In genomic region chr9:133351908-133352634, GRCh38 we compare ENCODE assay signal across 1 cellular context.
TF ChIP-seq lines count a peak whose summit lies in the region.

No MANE protein-coding gene starts in this region.

TF ChIP-seq in HepG2, 621 proteins besides CTCF, POLR2A, EP300 and RAD21 (continued from another document and continues in another):
- no peak for TF ChIP-seq SOX13 (IDR thresholded peaks at IDR 0.05)
- no peak for TF ChIP-seq SOX13 (CRISPR knock-in tag; conservative IDR thresholded peaks at IDR 0.05 in 1 of 2, IDR thresholded peaks at IDR 0.05 in 1 of 2)
- no peak for TF ChIP-seq ZNF552 (CRISPR knock-in tag; IDR thresholded peaks at IDR 0.05; ENCODE audit: borderline replicate concordance)
- TF ChIP-seq ZNF607 (CRISPR knock-in tag; IDR thresholded peaks at IDR 0.05; ENCODE audit: borderline replicate concordance), result no peak
- no peak for TF ChIP-seq FOXP1 (IDR thresholded peaks at IDR 0.05)
- no peak; the same call in 1 of the 2 replicates for TF ChIP-seq FOXP1 (CRISPR knock-in tag; IDR thresholded peaks at IDR 0.05)
- TF ChIP-seq ZBTB37 (CRISPR knock-in tag; IDR thresholded peaks at IDR 0.05), result no peak
- no peak for TF ChIP-seq U2AF2 (IDR thresholded peaks at IDR 0.05; ENCODE audit: low read depth, low read length)
- no peak for TF ChIP-seq MTF2 (CRISPR knock-in tag; IDR thresholded peaks at IDR 0.05; ENCODE audit: borderline replicate concordance)
- TF ChIP-seq DZIP1 (CRISPR knock-in tag; IDR thresholded peaks at IDR 0.05), result no peak
- no peak for TF ChIP-seq ZNF281 (CRISPR knock-in tag; IDR thresholded peaks at IDR 0.05; ENCODE audit: borderline replicate concordance)
- TF ChIP-seq ZBTB4 (CRISPR knock-in tag; IDR thresholded peaks at IDR 0.05; ENCODE audit: borderline replicate concordance), result peak; percentile 79; the same call in 1 of the 2 replicates
- TF ChIP-seq TFDP2 (CRISPR knock-in tag; IDR thresholded peaks at IDR 0.05), result no peak; the same call in 1 of the 2 replicates
- TF ChIP-seq TAF15 (IDR thresholded peaks at IDR 0.05; ENCODE audit: low read depth, low read length, poor library complexity, severe bottlenecking), result no peak
- TF ChIP-seq ZNF704 (CRISPR knock-in tag; IDR thresholded peaks at IDR 0.05; ENCODE audit: borderline replicate concordance), result no peak
- TF ChIP-seq ZNF616 (CRISPR knock-in tag; IDR thresholded peaks at IDR 0.05; ENCODE audit: low read depth), result no peak
- TF ChIP-seq ZNF496 (CRISPR knock-in tag; IDR thresholded peaks at IDR 0.05; ENCODE audit: insufficient replicate concordance), result no peak
- TF ChIP-seq JARID2 (CRISPR knock-in tag; IDR thresholded peaks at IDR 0.05; ENCODE audit: insufficient replicate concordance), result no peak
- TF ChIP-seq ZNF382 (CRISPR knock-in tag; IDR thresholded peaks at IDR 0.05; ENCODE audit: borderline replicate concordance), result no peak
- peak; percentile 88; the same call in 1 of the 2 replicates for TF ChIP-seq ZBTB33 (CRISPR knock-in tag; IDR thresholded peaks at IDR 0.05)
- no peak for TF ChIP-seq ZBTB8A (CRISPR knock-in tag; IDR thresholded peaks at IDR 0.05; ENCODE audit: borderline replicate concordance, low read depth)
- no peak for TF ChIP-seq ZNF432 (CRISPR knock-in tag; IDR thresholded peaks at IDR 0.05; ENCODE audit: borderline replicate concordance)
- no peak for TF ChIP-seq DDIT3 (CRISPR knock-in tag; IDR thresholded peaks at IDR 0.05)
- no peak for TF ChIP-seq GMEB2 (CRISPR knock-in tag; IDR thresholded peaks at IDR 0.05; ENCODE audit: low read depth)
- TF ChIP-seq ZNF362 (CRISPR knock-in tag; IDR thresholded peaks at IDR 0.05; ENCODE audit: borderline replicate concordance), result no peak
- TF ChIP-seq ZNF775 (CRISPR knock-in tag; IDR thresholded peaks at IDR 0.05; ENCODE audit: borderline replicate concordance), result no peak
- no peak for TF ChIP-seq ISL2 (CRISPR knock-in tag; IDR thresholded peaks at IDR 0.05)
- no peak for TF ChIP-seq PRDM15 (CRISPR knock-in tag; IDR thresholded peaks at IDR 0.05)
- TF ChIP-seq HOXD1 (CRISPR knock-in tag; IDR thresholded peaks at IDR 0.05), result no peak
- no peak for TF ChIP-seq NCOA1 (CRISPR knock-in tag; IDR thresholded peaks at IDR 0.05)
- no peak for TF ChIP-seq ATF7-NPFF (CRISPR knock-in tag; IDR thresholded peaks at IDR 0.05; ENCODE audit: low read depth)
